Comparison of ENCODE assay signal across 1 cellular context in genomic region chr20:45311589-45312211, GRCh38.
A peak's percentile ranks its signal among the peaks of the same experiment; 100 is the strongest.
TF ChIP-seq lines count a peak whose summit lies in the region.

No MANE protein-coding gene starts in this region.

TF ChIP-seq in HepG2, 621 proteins besides CTCF, POLR2A, EP300 and RAD21 (continued from another document):
- peak; percentile 25; the same call in 1 of the 2 replicates for TF ChIP-seq MYC (CRISPR knock-in tag; IDR thresholded peaks at IDR 0.05; ENCODE audit: borderline replicate concordance)
- no peak for TF ChIP-seq ZNF496 (CRISPR knock-in tag; IDR thresholded peaks at IDR 0.05; ENCODE audit: insufficient replicate concordance)
- no peak for TF ChIP-seq SP4 (CRISPR knock-in tag; IDR thresholded peaks at IDR 0.05)
